Comparison of ENCODE assay signal across 26 cellular contexts in the genomic region with DNA sequence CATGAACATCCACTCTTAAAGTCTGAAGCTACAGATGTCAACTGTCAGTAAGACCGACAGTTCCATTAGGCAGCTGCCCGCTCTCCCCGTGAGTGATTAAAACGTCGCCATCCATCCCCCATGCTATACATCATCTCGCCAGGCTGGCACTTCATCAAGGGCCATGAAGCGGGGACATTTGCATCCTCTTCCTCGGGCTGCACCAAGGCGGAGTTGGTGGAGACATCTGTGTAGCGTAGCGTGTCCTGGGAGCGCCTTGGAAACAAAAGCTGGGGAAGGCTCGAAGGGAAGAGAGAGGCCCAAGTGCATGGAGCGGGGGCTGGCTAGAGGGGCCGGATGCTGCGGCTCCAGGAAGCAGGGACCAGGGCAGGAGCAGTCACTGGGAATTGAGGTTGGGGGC.
A peak's percentile ranks its signal among the peaks of the same experiment; 100 is the strongest.
DNase-seq lines count a peak whose midpoint lies in the region; ATAC-seq lines count a peak whose summit lies in the region.
"Had no signal": no experiment of that assay in that cellular context is flagged by ENCODE, and none has a peak within 500 bp of the region (broad histone marks: within the 10 kb centered on the region; RNA-seq: fewer than 3 reads in every experiment).

No MANE protein-coding gene starts in this region.

- peak; percentile 53 for DNase-seq in NCI-H526 treated with DMSO at 0.1 percent for 48 hours (lab: John Stamatoyannopoulos, UW)
- DNase-seq in left kidney (ENCODE audit: low read depth, low spot score), result peak; percentile 94
- peak; percentile 45 for DNase-seq in retina
- no peak for DNase-seq in stimulated activated CD4-positive, alpha-beta T cell treated with anti-CD3 and anti-CD28 coated beads, Interleukin-4, amount 100 ng/mL, for 4 hours
- DNase-seq: C1 segment of cervical spinal cord; CD4-positive, alpha-beta memory T cell; COR-L47; DMS79; EL; GDM1; Karpas-422; NCI-H1092; NCI-H1417 treated with DMSO at 0.1 percent for 48 hours; NCI-H1694 treated with DMSO at 0.1 percent for 48 hours; NCI-H2081; NCI-H2171 treated with DMSO at 0.1 percent for 48 hours; NCI-H446; NCI-H524 treated with DMSO at 0.1 percent for 48 hours; RPMI8226; SHP77 had no signal

- peaks cover 7% of the 10 kb centered on the region for H3K9me3 ChIP-seq in BLaER1

- no peaks in the 10 kb centered on the region for H4K20me1 ChIP-seq in BLaER1

- no peaks in the 10 kb centered on the region for H3K36me3 ChIP-seq in BLaER1

- peak overlapping the region; percentile 49 for H3K4me2 ChIP-seq in BLaER1

- peaks cover 15% of the 10 kb centered on the region for H3K4me1 ChIP-seq in BLaER1

- no peak overlapping the region for H3K9ac ChIP-seq in BLaER1

- no peak overlapping the region for H3K27ac ChIP-seq in BLaER1
- H3K27ac ChIP-seq: HL-60 had no signal

- H3K4me3 ChIP-seq in BLaER1, result no peak overlapping the region
- H3K4me3 ChIP-seq: GM12878 had no signal

- ATAC-seq in HG03095 (IDR thresholded peaks at IDR 0.05; ENCODE audit: unreplicated experiment) (no peak), GM18873 (IDR thresholded peaks at IDR 0.05; ENCODE audit: low FRiP score, unreplicated experiment) (no peak)
- ATAC-seq: HepG2 had no signal

- no peaks in the 10 kb centered on the region for H3K27me3 ChIP-seq in BLaER1

Comparison
In these comparisons a context has a peak if more than half of its experiments do, and no peak if none do; other contexts are left out.
1. DNase-seq: peak in NCI-H526 treated with DMSO at 0.1 percent for 48 hours (single experiment), left kidney (single experiment) and retina (single experiment); none in stimulated activated CD4-positive, alpha-beta T cell treated with anti-CD3 and anti-CD28 coated beads, Interleukin-4, amount 100 ng/mL, for 4 hours (0 of 2).